8 cellular contexts compared by ENCODE assay signal in genomic region chr17:44070455-44071197, GRCh38. TPM values are rescaled to one million over a fixed set of nuclear protein-coding genes. Genes with fewer than 3 reads are reported as not detected.
DNase-seq lines count a peak whose midpoint lies in the region; ATAC-seq and TF ChIP-seq lines count a peak whose summit lies in the region.

Gene G6PC3, plus strand, starts transcription at chr17:44070735. Its CDS starts 231 bp downstream, at chr17:44070966.

- H3K9me3 Mint-ChIP-seq in activated CD8-positive, alpha-beta T cell treated with anti-CD3 and anti-CD28 coated beads for 36 hours = no peaks in the 10 kb centered on the region

- DNase-seq in CD1c-positive myeloid dendritic cell (ENCODE audit: extremely low spot score) = peak; percentile 95
- peak; percentile 99 for DNase-seq in NCI-H82 treated with DMSO at 0.1 percent for 48 hours (lab: John Stamatoyannopoulos, UW; ENCODE audit: unreplicated experiment)
- DNase-seq in activated CD8-positive, alpha-beta T cell treated with anti-CD3 and anti-CD28 coated beads for 36 hours = peak; percentile 95
- peak; percentile 56 for DNase-seq in effector CD4-positive, alpha-beta T cell
- peak; percentile 94 for DNase-seq in lung (ENCODE audit: low spot score)
- peak; percentile 36 to 81 (median 45) for DNase-seq in stimulated activated CD4-positive, alpha-beta T cell treated with anti-CD3 and anti-CD28 coated beads, TNF-alpha, amount 100 ng/mL, for 4 hours (ENCODE audit: low read depth in 3 of 3)

- peak within 1 kb of the TSS; percentile 93 to 94 for H3K27ac ChIP-seq in lung (ENCODE audit: low read depth in 1 of 2, low read length in 1 of 2)

- CTCF ChIA-PET in activated CD8-positive, alpha-beta T cell treated with anti-CD3 and anti-CD28 coated beads for 36 hours (lab: Charles Lee) = interaction anchor here (0.7 to 1.5 kb wide), 3 partner anchors 13 to 50 kb away, joined by 3 read pairs; no protein-coding TSS in a partner anchor

- no peaks in the 10 kb centered on the region for H3K27me3 ChIP-seq in lung (ENCODE audit: control insufficient read depth, insufficient read depth)

- peaks cover 33% of the 10 kb centered on the region for H3K4me1 Mint-ChIP-seq in activated CD8-positive, alpha-beta T cell treated with anti-CD3 and anti-CD28 coated beads for 36 hours (ENCODE audit: low read depth)

- H3K4me1 ChIP-seq in lung (ENCODE audit: control insufficient read depth in 2 of 2, insufficient read depth in 2 of 2, low read length in 2 of 2) = peaks cover 4 to 7% of the 10 kb centered on the region in 2 donors

- no peak for TF ChIP-seq CTCF in activated CD8-positive, alpha-beta T cell treated with anti-CD3 and anti-CD28 coated beads for 36 hours (IDR thresholded peaks at IDR 0.05)
- TF ChIP-seq CTCF in lung (IDR thresholded peaks at IDR 0.05; ENCODE audit: control extremely low read depth, extremely low read depth) = no peak

- H3K36me3 Mint-ChIP-seq in activated CD8-positive, alpha-beta T cell treated with anti-CD3 and anti-CD28 coated beads for 36 hours (ENCODE audit: low read depth) = peaks cover 5% of the 10 kb centered on the region

- H3K27me3 Mint-ChIP-seq in activated CD8-positive, alpha-beta T cell treated with anti-CD3 and anti-CD28 coated beads for 36 hours = no peaks in the 10 kb centered on the region

- 0% methylated on average over 53 of the region's 53 CpGs for WGBS in lung, 2 donors

- H3K4me3 ChIP-seq in lung = peak within 1 kb of the TSS; percentile 57

- POLR2A ChIA-PET in activated CD8-positive, alpha-beta T cell treated with anti-CD3 and anti-CD28 coated beads for 36 hours (lab: Charles Lee) = interaction anchor here (0.7 to 2.3 kb wide), 7 partner anchors 11 to 1493 kb away, joined by 3 to 8 read pairs (median 4); partner anchors contain the start of gene PSMC3IP

- H3K27ac Mint-ChIP-seq in activated CD8-positive, alpha-beta T cell treated with anti-CD3 and anti-CD28 coated beads for 36 hours = peak within 1 kb of the TSS; percentile 94

- peak within 1 kb of the TSS; percentile 84 for H3K4me3 Mint-ChIP-seq in activated CD8-positive, alpha-beta T cell treated with anti-CD3 and anti-CD28 coated beads for 36 hours

- H3K9me3 ChIP-seq in lung (ENCODE audit: control insufficient read depth in 2 of 2, insufficient read depth in 1 of 2, low read length in 1 of 2) = no peaks in the 10 kb centered on the region

- H3K36me3 ChIP-seq in lung (ENCODE audit: control insufficient read depth in 2 of 2, insufficient read depth in 2 of 2, low read length in 2 of 2) = peaks cover 0 to 13% of the 10 kb centered on the region in 2 donors

- peak; percentile 51 for ATAC-seq in GM19395 (IDR thresholded peaks at IDR 0.05; ENCODE audit: unreplicated experiment)
- peak; percentile 41 for ATAC-seq in HG03575 (IDR thresholded peaks at IDR 0.05; ENCODE audit: extremely low read depth, insufficient number of reproducible peaks, low FRiP score, unreplicated experiment)
- peak; percentile 85 for ATAC-seq in activated CD8-positive, alpha-beta T cell treated with anti-CD3 and anti-CD28 coated beads for 36 hours
- peak; percentile 90 for ATAC-seq in lung (ENCODE audit: insufficient read depth, low FRiP score)

- intact Hi-C loops in activated CD8-positive, alpha-beta T cell treated with anti-CD3 and anti-CD28 coated beads for 36 hours (cut with micrococcal nuclease) = loop anchor here (10.0 kb wide), 1 partner anchor 54 kb away; the partner anchor contains the start of gene HDAC5

RNA-seq across cellular contexts. Expression of gene G6PC3, which starts in this region (rescaled TPM):
- total RNA-seq in activated CD8-positive, alpha-beta T cell treated with anti-CD3 and anti-CD28 coated beads for 36 hours = 10 to 100 TPM; 20.2 to 20.7 TPM
- total RNA-seq in lung = 10 to 100 TPM; 21.2 to 74.6 TPM
- 10 to 100 TPM; 84.8 to 87.4 TPM for polyA plus RNA-seq in lung

Comparison
In these comparisons a context has a peak if more than half of its experiments do, and no peak if none do; other contexts are left out.
1. Peak in every context shown above with its lines: DNase-seq, ATAC-seq, H3K4me3 ChIP-seq and H3K27ac ChIP-seq.
2. DNase-seq: peak in every context shown above with its lines; median percentile 99 in NCI-H82 treated with DMSO at 0.1 percent for 48 hours; 95 in CD1c-positive myeloid dendritic cell; 95 in activated CD8-positive, alpha-beta T cell treated with anti-CD3 and anti-CD28 coated beads for 36 hours; 94 in lung; 56 in effector CD4-positive, alpha-beta T cell; 45 in stimulated activated CD4-positive, alpha-beta T cell treated with anti-CD3 and anti-CD28 coated beads, TNF-alpha, amount 100 ng/mL, for 4 hours.